17 cellular contexts compared by ENCODE assay signal in the genomic region with DNA sequence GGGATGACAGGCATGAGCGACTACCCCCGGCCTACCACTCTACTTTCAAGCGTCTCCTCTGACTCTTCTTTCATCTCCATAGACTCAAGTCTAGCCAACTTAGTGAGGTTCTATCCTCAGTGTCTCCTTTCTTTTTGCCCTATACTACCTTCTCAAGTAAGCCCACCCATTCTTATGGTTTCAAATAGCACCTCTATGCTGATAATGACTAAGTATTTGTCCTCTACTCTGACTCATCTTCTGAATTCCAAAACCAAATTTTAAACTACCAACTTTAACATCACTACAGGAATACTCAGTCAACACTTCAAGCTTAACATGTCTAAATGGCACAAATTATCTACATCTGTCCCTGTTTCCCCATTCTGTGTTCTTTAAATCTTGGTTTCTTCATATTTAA.
"Had no signal": no experiment of that assay in that cellular context is flagged by ENCODE, and none has a peak within 500 bp of the region (broad histone marks: within the 10 kb centered on the region; RNA-seq: fewer than 3 reads in every experiment).

No MANE protein-coding gene starts in this region.

- H3K36me3 Mint-ChIP-seq: natural killer cell treated with Interleukin-12 subunit alpha and Interleukin-12 subunit beta and Interleukin-15 and Interleukin-18, amount 100 ng/mL, for 72 hours; stimulated activated naive B cell treated with anti-CD40 and anti-IgM and Interleukin-4, amounts not matched to agents 10 μg/mL and 1 μg/mL and 100 μg/mL, for 72 hours had no signal

- H3K27ac ChIP-seq: dorsolateral prefrontal cortex, epithelial cell of prostate, left lung, sigmoid colon, thyroid gland had no signal

- H3K4me1 ChIP-seq: left lung had no signal

- DNase-seq: activated CD4-positive, alpha-beta T cell treated with anti-CD3 and anti-CD28 coated beads, Interleukin-2, amount 50 U/mL, for 1 hour; activated effector memory CD4-positive, alpha-beta T cell treated with anti-CD3 and anti-CD28 coated beads, Interleukin-2, amount 50 U/mL, for 16 hours; activated T-cell treated with anti-CD3 and anti-CD28 coated beads, Interleukin-2, amount 50 U/mL, for 72 hours; dorsolateral prefrontal cortex; left lung; nucleus accumbens; sigmoid colon; stimulated activated CD4-positive, alpha-beta T cell treated with anti-CD3 and anti-CD28 coated beads, Interleukin-4, amount 100 ng/mL, for 24 hours; stimulated activated naive B cell treated with anti-CD40 and anti-IgM and Interleukin-4, amounts not matched to agents 10 μg/mL and 1 μg/mL and 100 μg/mL, for 72 hours; T-helper 1 cell; T1000; thyroid gland had no signal

- H3K4me1 Mint-ChIP-seq: activated naive CD4-positive, alpha-beta T cell treated with anti-CD3 and anti-CD28 coated beads, Interleukin-2, amount 50 U/mL, for 24 hours; stimulated activated naive B cell treated with anti-CD40 and anti-IgM and Interleukin-4, amounts not matched to agents 10 μg/mL and 1 μg/mL and 100 μg/mL, for 72 hours had no signal

- H3K27me3 Mint-ChIP-seq: activated naive CD4-positive, alpha-beta T cell treated with anti-CD3 and anti-CD28 coated beads, Interleukin-2, amount 50 U/mL, for 24 hours; natural killer cell treated with Interleukin-12 subunit alpha and Interleukin-12 subunit beta and Interleukin-15 and Interleukin-18, amount 100 ng/mL, for 72 hours; stimulated activated naive B cell treated with anti-CD40 and anti-IgM and Interleukin-4, amounts not matched to agents 10 μg/mL and 1 μg/mL and 100 μg/mL, for 72 hours had no signal

- H3K27ac Mint-ChIP-seq: activated naive CD4-positive, alpha-beta T cell treated with anti-CD3 and anti-CD28 coated beads, Interleukin-2, amount 50 U/mL, for 24 hours; activated T-cell treated with anti-CD3 and anti-CD28 coated beads, Interleukin-2, amount 50 U/mL, for 72 hours; mesothelial cell of epicardium; natural killer cell treated with Interleukin-12 subunit alpha and Interleukin-12 subunit beta and Interleukin-15 and Interleukin-18, amount 100 ng/mL, for 72 hours; stimulated activated naive B cell treated with anti-CD40 and anti-IgM and Interleukin-4, amounts not matched to agents 10 μg/mL and 1 μg/mL and 100 μg/mL, for 72 hours had no signal

- ATAC-seq: activated CD4-positive, CD25-positive, alpha-beta regulatory T cell treated with anti-CD3 and anti-CD28 coated beads, Interleukin-2, amount 50 U/mL, for 24 hours; activated T-cell treated with anti-CD3 and anti-CD28 coated beads, Interleukin-2, amount 50 U/mL, for 72 hours; left lung; natural killer cell treated with Interleukin-12 subunit alpha and Interleukin-12 subunit beta and Interleukin-15 and Interleukin-18, amount 100 ng/mL, for 72 hours; stimulated activated naive B cell treated with anti-CD40 and anti-IgM and Interleukin-4, amounts not matched to agents 10 μg/mL and 1 μg/mL and 100 μg/mL, for 72 hours had no signal

- H3K4me3 ChIP-seq: dorsolateral prefrontal cortex, left lung, sigmoid colon, thyroid gland had no signal

- H3K9me3 Mint-ChIP-seq: activated naive CD4-positive, alpha-beta T cell treated with anti-CD3 and anti-CD28 coated beads, Interleukin-2, amount 50 U/mL, for 24 hours; activated T-cell treated with anti-CD3 and anti-CD28 coated beads, Interleukin-2, amount 50 U/mL, for 72 hours; natural killer cell treated with Interleukin-12 subunit alpha and Interleukin-12 subunit beta and Interleukin-15 and Interleukin-18, amount 100 ng/mL, for 72 hours; stimulated activated naive B cell treated with anti-CD40 and anti-IgM and Interleukin-4, amounts not matched to agents 10 μg/mL and 1 μg/mL and 100 μg/mL, for 72 hours had no signal

- H3K4me3 Mint-ChIP-seq: activated naive CD4-positive, alpha-beta T cell treated with anti-CD3 and anti-CD28 coated beads, Interleukin-2, amount 50 U/mL, for 24 hours; activated T-cell treated with anti-CD3 and anti-CD28 coated beads, Interleukin-2, amount 50 U/mL, for 72 hours; mesothelial cell of epicardium; natural killer cell treated with Interleukin-12 subunit alpha and Interleukin-12 subunit beta and Interleukin-15 and Interleukin-18, amount 100 ng/mL, for 72 hours; stimulated activated naive B cell treated with anti-CD40 and anti-IgM and Interleukin-4, amounts not matched to agents 10 μg/mL and 1 μg/mL and 100 μg/mL, for 72 hours had no signal

- H3K27me3 ChIP-seq: dorsolateral prefrontal cortex, left lung, sigmoid colon, thyroid gland had no signal

- H3K36me3 ChIP-seq: thyroid gland had no signal

- H3K9me3 ChIP-seq: left lung, sigmoid colon, thyroid gland had no signal
